In genomic region chr4:159009521-159009920, GRCh38 we compare ENCODE assay signal across 1 cellular context.
TF ChIP-seq lines count a peak whose summit lies in the region.

No MANE protein-coding gene starts in this region.

TF ChIP-seq in K562, 482 proteins besides CTCF, POLR2A, EP300 and RAD21 (continued from another document):
- no peak for TF ChIP-seq RNF219 (CRISPR knock-in tag; IDR thresholded peaks at IDR 0.05)
- 0 out of 2 replicates have a peak, but pooled peaks have one; percentile 38 for TF ChIP-seq JUN (IDR thresholded peaks at IDR 0.05; ENCODE audit: borderline replicate concordance, low read depth, low read length)
- TF ChIP-seq JUN (CRISPR knock-in tag; IDR thresholded peaks at IDR 0.05; ENCODE audit: borderline replicate concordance) = no peak
- no peak for TF ChIP-seq ELF4 (CRISPR knock-in tag; IDR thresholded peaks at IDR 0.05)
- TF ChIP-seq PHTF2 (CRISPR knock-in tag; IDR thresholded peaks at IDR 0.05) = no peak
- no peak for TF ChIP-seq CHAMP1 (IDR thresholded peaks at IDR 0.05)
- TF ChIP-seq HMGN3 (IDR thresholded peaks at IDR 0.05; ENCODE audit: borderline replicate concordance, extremely low read depth, insufficient read length, low read depth, low read length) = no peak
- no peak for TF ChIP-seq TAL1 (IDR thresholded peaks at IDR 0.05)
- TF ChIP-seq CBX3 (IDR thresholded peaks at IDR 0.05; ENCODE audit: borderline replicate concordance in 1 of 2, low read length in 2 of 2) = peak in 1 of 2 experiments; percentile 58; a peak in 1 of 3 replicates
- no peak for TF ChIP-seq KLF10 (CRISPR knock-in tag; IDR thresholded peaks at IDR 0.05)
- TF ChIP-seq TFE3 (CRISPR knock-in tag; IDR thresholded peaks at IDR 0.05) = no peak
- TF ChIP-seq FOS (IDR thresholded peaks at IDR 0.05; ENCODE audit: extremely low read depth, insufficient read length) = peak; percentile 11
- peak; percentile 84 for TF ChIP-seq FOSL1 (tag; conservative IDR thresholded peaks at IDR 0.05)
- peak; percentile 69 for TF ChIP-seq ATF3 (IDR thresholded peaks at IDR 0.05)
- no peak for TF ChIP-seq ATF3 (CRISPR knock-in tag; conservative IDR thresholded peaks at IDR 0.05)
- peak in 1 of 3 experiments; percentile 67 for TF ChIP-seq YY1 (IDR thresholded peaks at IDR 0.05; ENCODE audit: borderline replicate concordance in 1 of 3, control insufficient read depth in 1 of 3, extremely low read depth in 1 of 3, insufficient read depth in 3 of 3, insufficient read length in 1 of 3, insufficient replicate concordance in 2 of 3, low read depth in 1 of 3, low read length in 2 of 3)
- TF ChIP-seq MYNN (IDR thresholded peaks at IDR 0.05) = peak; percentile 60; the same call in 1 of the 2 replicates
- no peak for TF ChIP-seq MYNN (CRISPR knock-in tag; IDR thresholded peaks at IDR 0.05)
- TF ChIP-seq CEBPZ (IDR thresholded peaks at IDR 0.05; ENCODE audit: borderline replicate concordance, low read depth, low read length) = no peak
- TF ChIP-seq EHMT2 (IDR thresholded peaks at IDR 0.05) = peak; percentile 74
- peak; percentile 98 for TF ChIP-seq HMBOX1 (IDR thresholded peaks at IDR 0.05)
- no peak for TF ChIP-seq ZKSCAN1 (IDR thresholded peaks at IDR 0.05; ENCODE audit: low read depth, low read length)
- TF ChIP-seq ZNF134 (CRISPR knock-in tag; conservative IDR thresholded peaks at IDR 0.05) = no peak
- TF ChIP-seq DPF2 (IDR thresholded peaks at IDR 0.05) = peak; percentile 76
